Comparison of ENCODE assay signal across 20 cellular contexts in the genomic region with DNA sequence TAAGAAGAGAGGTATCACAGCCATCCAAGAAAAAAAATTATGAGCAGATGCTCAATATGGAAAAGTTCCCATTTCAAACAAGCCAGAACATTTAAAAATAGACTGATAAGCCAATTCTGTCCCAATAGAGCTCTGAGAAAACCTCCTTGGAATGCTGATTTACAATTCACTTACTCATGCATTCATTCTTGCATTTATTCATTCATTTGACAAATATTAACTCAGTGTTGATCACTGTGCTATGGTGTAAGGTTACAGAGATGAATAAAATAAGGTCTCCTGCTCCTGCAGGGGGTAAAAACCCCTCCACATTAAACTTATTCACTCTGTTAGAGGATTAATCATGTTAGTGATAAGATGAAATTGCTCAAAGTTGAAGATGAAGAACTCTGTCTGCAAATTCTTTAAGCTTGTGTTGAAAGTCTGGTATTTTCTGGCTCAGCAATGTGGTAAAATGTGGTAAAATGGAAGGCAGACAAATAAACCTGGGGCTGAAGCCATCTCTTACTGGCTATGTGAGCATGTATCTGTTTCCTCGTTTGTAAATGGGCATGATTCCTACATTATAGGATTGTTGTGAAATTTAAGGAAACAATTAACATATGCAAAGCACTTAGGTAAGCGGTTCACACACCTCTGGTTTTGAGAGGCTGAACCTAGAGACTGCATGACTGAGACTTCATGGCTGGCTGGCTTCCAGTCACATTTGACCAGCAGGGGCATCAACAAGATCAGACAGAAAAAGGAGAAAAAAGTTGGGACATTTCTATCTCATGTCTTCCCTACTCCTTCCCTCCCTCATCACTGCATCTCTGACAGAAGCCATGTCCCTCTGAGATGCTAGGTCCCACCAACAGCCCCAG. TPM values are rescaled to one million over a fixed set of nuclear protein-coding genes. Genes with fewer than 3 reads are reported as not detected.
DNase-seq lines count a peak whose midpoint lies in the region; TF ChIP-seq lines count a peak whose summit lies in the region.
"Had no signal": no experiment of that assay in that cellular context is flagged by ENCODE, and none has a peak within 500 bp of the region (broad histone marks: within the 10 kb centered on the region; RNA-seq: fewer than 3 reads in every experiment).

No MANE protein-coding gene starts in this region.

- peaks cover 56% of the 10 kb centered on the region for H3K4me1 Mint-ChIP-seq in HFFc6 (ENCODE audit: low read depth)
- no peaks in the 10 kb centered on the region for H3K4me1 Mint-ChIP-seq in activated CD4-positive, alpha-beta T cell treated with anti-CD3 and anti-CD28 coated beads, Interleukin-2, amount 10 ng/mL, durations not matched to agents 7 days and 5 days

- H3K36me3 ChIP-seq in brain microvascular endothelial cell (replicated peaks) (no peaks in the 10 kb centered on the region), H7 (replicated peaks; ENCODE audit: control insufficient read depth, insufficient read depth, low read length) (no peaks in the 10 kb centered on the region)
- H3K36me3 ChIP-seq: thoracic aorta had no signal

- H3K4me3 ChIP-seq in AG09309 (ENCODE audit: control insufficient read depth, low read depth, low read length) (no peak overlapping the region), brain microvascular endothelial cell (ENCODE audit: low read depth, low read length) (no peak overlapping the region), H7 (ENCODE audit: insufficient read depth, low read depth, low read length) (no peak overlapping the region)
- H3K4me3 ChIP-seq: body of pancreas, psoas muscle, thoracic aorta had no signal

- in situ Hi-C loops in brain microvascular endothelial cell (cut with HindIII; ENCODE audit: low pct_ligation_motif_present, low sequenced_read_pairs) = no loop called here

- POLR2A ChIA-PET in activated CD4-positive, alpha-beta T cell treated with anti-CD3 and anti-CD28 coated beads, Interleukin-2, amount 10 ng/mL, durations not matched to agents 7 days and 5 days (lab: Charles Lee) = no interaction called here

- peak; percentile 76 for DNase-seq in AG09309 (ENCODE audit: low read depth)
- peak; percentile 45 for DNase-seq in HFFc6
- peak; percentile 6 for DNase-seq in brain microvascular endothelial cell
- DNase-seq in kidney glomerular epithelial cell (lab: John Stamatoyannopoulos, UW) = peak; percentile 94
- no peak for DNase-seq in GOT3 (lab: John Stamatoyannopoulos, UW)
- no peak for DNase-seq in activated CD4-positive, alpha-beta T cell treated with anti-CD3 and anti-CD28 coated beads, Interleukin-2, amount 10 ng/mL, durations not matched to agents 7 days and 5 days
- DNase-seq in NCI-H524 treated with DMSO at 0.1 percent for 48 hours (lab: John Stamatoyannopoulos, UW) = no peak
- DNase-seq in H7 = no peak
- DNase-seq: activated CD4-positive, alpha-beta T cell treated with anti-CD3 and anti-CD28 coated beads, Interleukin-2, amount 50 U/mL, for 1 hour; body of pancreas; effector memory CD8-positive, alpha-beta T cell; head of caudate nucleus; KG1; left cardiac atrium; NCI-H1417 treated with DMSO at 0.1 percent for 48 hours; NCI-H69; psoas muscle had no signal

- CTCF ChIA-PET in activated CD4-positive, alpha-beta T cell treated with anti-CD3 and anti-CD28 coated beads, Interleukin-2, amount 10 ng/mL, durations not matched to agents 7 days and 5 days (lab: Charles Lee) = no interaction called here

- H3K27ac Mint-ChIP-seq in HFFc6 = peak overlapping the region; percentile 25
- H3K27ac Mint-ChIP-seq in activated CD4-positive, alpha-beta T cell treated with anti-CD3 and anti-CD28 coated beads, Interleukin-2, amount 10 ng/mL, durations not matched to agents 7 days and 5 days = no peak overlapping the region
- H3K27ac Mint-ChIP-seq: effector memory CD8-positive, alpha-beta T cell; T-helper 2 cell treated with Interferon-gamma antibody and Interleukin-4, amounts not matched to agents 5 μg/mL and 100 μg/mL, for 36 hours had no signal

- TF ChIP-seq CTCF in AG09309 (IDR thresholded peaks at IDR 0.05; ENCODE audit: control insufficient read depth, insufficient read depth, low read depth, low read length, missing control alignments) (peak; percentile 14), HFFc6 (IDR thresholded peaks at IDR 0.05) (peak; percentile 43), brain microvascular endothelial cell (IDR thresholded peaks at IDR 0.05; ENCODE audit: low read depth, low read length, missing control alignments) (no peak)

- H3K27me3 Mint-ChIP-seq in HFFc6 (ENCODE audit: insufficient read depth) = no peaks in the 10 kb centered on the region; the same call in 1 of the 2 replicates
- no peaks in the 10 kb centered on the region for H3K27me3 Mint-ChIP-seq in activated CD4-positive, alpha-beta T cell treated with anti-CD3 and anti-CD28 coated beads, Interleukin-2, amount 10 ng/mL, durations not matched to agents 7 days and 5 days

- no peak overlapping the region; the same call in 1 of the 2 replicates for H3K4me3 Mint-ChIP-seq in HFFc6
- no peak overlapping the region for H3K4me3 Mint-ChIP-seq in activated CD4-positive, alpha-beta T cell treated with anti-CD3 and anti-CD28 coated beads, Interleukin-2, amount 10 ng/mL, durations not matched to agents 7 days and 5 days
- H3K4me3 Mint-ChIP-seq: effector memory CD8-positive, alpha-beta T cell; T-helper 2 cell treated with Interferon-gamma antibody and Interleukin-4, amounts not matched to agents 5 μg/mL and 100 μg/mL, for 36 hours had no signal

- no peaks in the 10 kb centered on the region for H3K36me3 Mint-ChIP-seq in HFFc6 (ENCODE audit: low read depth)
- no peaks in the 10 kb centered on the region for H3K36me3 Mint-ChIP-seq in activated CD4-positive, alpha-beta T cell treated with anti-CD3 and anti-CD28 coated beads, Interleukin-2, amount 10 ng/mL, durations not matched to agents 7 days and 5 days (ENCODE audit: low read depth)

- no peak overlapping the region for H3K27ac ChIP-seq in brain microvascular endothelial cell
- H3K27ac ChIP-seq: body of pancreas, C4-2B, psoas muscle, thoracic aorta had no signal

- H3K27me3 ChIP-seq in brain microvascular endothelial cell (replicated peaks) = no peaks in the 10 kb centered on the region
- H3K27me3 ChIP-seq in H7 (ENCODE audit: control insufficient read depth, insufficient read depth, low read length) = no peaks in the 10 kb centered on the region
- H3K27me3 ChIP-seq: body of pancreas had no signal

- H3K9me3 Mint-ChIP-seq in HFFc6 = no peaks in the 10 kb centered on the region
- no peaks in the 10 kb centered on the region for H3K9me3 Mint-ChIP-seq in activated CD4-positive, alpha-beta T cell treated with anti-CD3 and anti-CD28 coated beads, Interleukin-2, amount 10 ng/mL, durations not matched to agents 7 days and 5 days
- H3K9me3 Mint-ChIP-seq: T-helper 2 cell treated with Interferon-gamma antibody and Interleukin-4, amounts not matched to agents 5 μg/mL and 100 μg/mL, for 36 hours had no signal

RNA-seq across cellular contexts. Expression of a gene that starts 45.0 kb away (rescaled TPM):
- 1 to 10 TPM in 1 of 6 experiments, under 1 TPM in 5; 0.13 to 1.2 (median 0.23) TPM for total RNA-seq in HFFc6 (2021; fragmentation: NEBNext Ultra II Directional; extraction: Animal tissue kit (Norgen Biotek cat#: 25700))
- total RNA-seq in activated CD4-positive, alpha-beta T cell treated with anti-CD3 and anti-CD28 coated beads, Interleukin-2, amount 10 ng/mL, durations not matched to agents 7 days and 5 days = 1 to 10 TPM; 1.2 to 2.1 TPM
- 14.3 and 16.4 TPM in 2 replicates for total RNA-seq in H7 (2014; rRNA removed; shearing (Covaris generic))
- total RNA-seq: thoracic aorta had no signal

Comparison
In these comparisons a context has a peak if more than half of its experiments do, and no peak if none do; other contexts are left out.
1. DNase-seq: peak in AG09309 (single experiment), HFFc6 (single experiment), brain microvascular endothelial cell (single experiment) and kidney glomerular epithelial cell (single experiment); none in GOT3 (single experiment), activated CD4-positive, alpha-beta T cell treated with anti-CD3 and anti-CD28 coated beads, Interleukin-2, amount 10 ng/mL, durations not matched to agents 7 days and 5 days (single experiment), NCI-H524 treated with DMSO at 0.1 percent for 48 hours (single experiment) and H7 (single experiment).